Comparison of ENCODE assay signal across 33 cellular contexts in genomic region chr4:74456849-74457395, GRCh38. TPM values are rescaled to one million over a fixed set of nuclear protein-coding genes. Genes with fewer than 3 reads are reported as not detected.
"Had no signal": no experiment of that assay in that cellular context is flagged by ENCODE, and none has a peak within 500 bp of the region (broad histone marks: within the 10 kb centered on the region; RNA-seq: fewer than 3 reads in every experiment).

No MANE protein-coding gene starts in this region.

- H3K4me3 Mint-ChIP-seq: activated CD4-positive, alpha-beta memory T cell treated with anti-CD3 and anti-CD28 coated beads for 36 hours; activated CD4-positive, alpha-beta T cell treated with anti-CD3 and anti-CD28 coated beads, Interleukin-2, amount 10 ng/mL, durations not matched to agents 7 days and 5 days; activated naive CD4-positive, alpha-beta T cell treated with anti-CD3 and anti-CD28 coated beads, Interleukin-2, amount 10 ng/mL, durations not matched to agents 7 days and 5 days; activated naive CD8-positive, alpha-beta T cell treated with anti-CD3 and anti-CD28 coated beads, Interleukin-2, amount 10 ng/mL, durations not matched to agents 7 days and 5 days had no signal

- H3K27ac ChIP-seq: ascending aorta, body of pancreas, SJCRH30, VCaP had no signal

- H3K9ac ChIP-seq: SK-N-SH had no signal

- H3K27me3 ChIP-seq: ascending aorta, body of pancreas, SJCRH30 had no signal

- H3K4me2 ChIP-seq: SK-N-SH had no signal

- H3K9me3 Mint-ChIP-seq: activated naive CD4-positive, alpha-beta T cell treated with anti-CD3 and anti-CD28 coated beads, Interleukin-2, amount 10 ng/mL, durations not matched to agents 7 days and 5 days; activated naive CD8-positive, alpha-beta T cell treated with anti-CD3 and anti-CD28 coated beads, Interleukin-2, amount 10 ng/mL, durations not matched to agents 7 days and 5 days; activated T-helper 2 cell treated with anti-CD3 and anti-CD28 coated beads, Interferon-gamma antibody, Interleukin-2, Interleukin-4, amounts not matched to agents 10 μg/mL and 5 μg/mL and 100 μg/mL, durations not matched to agents 14 hours and 24 hours and 36 hours had no signal

- H3K27ac Mint-ChIP-seq: activated CD4-positive, alpha-beta memory T cell treated with anti-CD3 and anti-CD28 coated beads for 36 hours; activated CD4-positive, alpha-beta T cell treated with anti-CD3 and anti-CD28 coated beads, Interleukin-2, amount 10 ng/mL, durations not matched to agents 7 days and 5 days; activated naive CD4-positive, alpha-beta T cell treated with anti-CD3 and anti-CD28 coated beads, Interleukin-2, amount 10 ng/mL, durations not matched to agents 7 days and 5 days; activated naive CD8-positive, alpha-beta T cell treated with anti-CD3 and anti-CD28 coated beads, Interleukin-2, amount 10 ng/mL, durations not matched to agents 7 days and 5 days; activated T-helper 2 cell treated with anti-CD3 and anti-CD28 coated beads, Interferon-gamma antibody, Interleukin-2, Interleukin-4, amounts not matched to agents 10 μg/mL and 5 μg/mL and 100 μg/mL, durations not matched to agents 14 hours and 24 hours and 36 hours had no signal

- H3K4me1 Mint-ChIP-seq: activated CD4-positive, alpha-beta T cell treated with anti-CD3 and anti-CD28 coated beads, Interleukin-2, amount 10 ng/mL, durations not matched to agents 7 days and 5 days; activated naive CD4-positive, alpha-beta T cell treated with anti-CD3 and anti-CD28 coated beads, Interleukin-2, amount 10 ng/mL, durations not matched to agents 7 days and 5 days; activated naive CD8-positive, alpha-beta T cell treated with anti-CD3 and anti-CD28 coated beads, Interleukin-2, amount 10 ng/mL, durations not matched to agents 7 days and 5 days had no signal

- DNase-seq: activated CD4-positive, alpha-beta memory T cell treated with anti-CD3 and anti-CD28 coated beads for 36 hours; activated CD4-positive, alpha-beta T cell treated with anti-CD3 and anti-CD28 coated beads, Interleukin-2, amount 10 ng/mL, durations not matched to agents 7 days and 5 days; activated CD4-positive, CD25-positive, alpha-beta regulatory T cell; activated CD8-positive, alpha-beta memory T cell treated with anti-CD3 and anti-CD28 coated beads for 24 hours; activated gamma-delta T cell treated with Interleukin-2 at 50 U/mL for 16 hours; activated naive CD4-positive, alpha-beta T cell treated with anti-CD3 and anti-CD28 coated beads, Interleukin-2, amount 10 ng/mL, durations not matched to agents 7 days and 5 days; activated naive CD8-positive, alpha-beta T cell treated with anti-CD3 and anti-CD28 coated beads, Interleukin-2, amount 10 ng/mL, durations not matched to agents 7 days and 5 days; activated T-cell treated with anti-CD3 and anti-CD28 coated beads, Interleukin-2, amount 50 U/mL, for 48 hours; amniotic stem cell; body of pancreas; cerebellar nuclear complex; KG1; MV-4-11; NCI-H1092 treated with DMSO at 0.1 percent for 48 hours; NCI-H1417 treated with DMSO at 0.1 percent for 48 hours; NCI-H1694; NCI-H2029; NCI-H345; NCI-H510A; NCI-H526 treated with DMSO at 0.1 percent for 48 hours; NCI-H82; Right ventricle myocardium superior; RPMI8226; SJCRH30; SK-N-SH; T-helper 1 cell had no signal

- H3K4me1 ChIP-seq: ascending aorta, body of pancreas, SJCRH30 had no signal

- H3K9me3 ChIP-seq: ascending aorta, body of pancreas, SJCRH30, SK-N-SH had no signal

- H3K36me3 Mint-ChIP-seq: activated naive CD4-positive, alpha-beta T cell treated with anti-CD3 and anti-CD28 coated beads, Interleukin-2, amount 10 ng/mL, durations not matched to agents 7 days and 5 days; activated naive CD8-positive, alpha-beta T cell treated with anti-CD3 and anti-CD28 coated beads, Interleukin-2, amount 10 ng/mL, durations not matched to agents 7 days and 5 days had no signal

- H3K4me3 ChIP-seq: ascending aorta, body of pancreas, SJCRH30 had no signal

- ATAC-seq: body of pancreas, Panc1 had no signal

- H3K36me3 ChIP-seq: ascending aorta, SJCRH30 had no signal

RNA-seq across cellular contexts. Expression of gene AREG, which starts 12.0 kb away (rescaled TPM):
- total RNA-seq: M059J; OCI-LY7; SJCRH30; T-helper 2 cell treated with Interferon-gamma antibody and Interleukin-4, amounts not matched to agents 100 ng/mL and 5 ng/mL, for 36 hours had no signal
- polyA plus RNA-seq: SK-N-SH had no signal
